ENCODE assay signal across 27 cellular contexts in genomic region chrX:141924293-141924692, GRCh38. TPM values are rescaled to one million over a fixed set of nuclear protein-coding genes. Genes with fewer than 3 reads are reported as not detected.
"Had no signal": no experiment of that assay in that cellular context is flagged by ENCODE, and none has a peak within 500 bp of the region (broad histone marks: within the 10 kb centered on the region; RNA-seq: fewer than 3 reads in every experiment).

No MANE protein-coding gene starts in this region.

- H3K9ac ChIP-seq: KMS-11 had no signal

- H3K36me3 Mint-ChIP-seq: activated naive CD8-positive, alpha-beta T cell treated with anti-CD3 and anti-CD28 coated beads, Interleukin-2, amount 10 ng/mL, durations not matched to agents 7 days and 5 days had no signal

- ATAC-seq: T-helper 17 cell had no signal

- H3K27ac Mint-ChIP-seq: activated B cell treated with CpG ODN at 0.5 μM for 24 hours; activated CD4-positive, alpha-beta memory T cell treated with anti-CD3 and anti-CD28 coated beads, Interleukin-2, amount 10 ng/mL, durations not matched to agents 7 days and 5 days; activated CD4-positive, alpha-beta T cell treated with anti-CD3 and anti-CD28 coated beads, Interleukin-2, amount 10 ng/mL, durations not matched to agents 7 days and 5 days; activated naive CD8-positive, alpha-beta T cell treated with anti-CD3 and anti-CD28 coated beads, Interleukin-2, amount 10 ng/mL, durations not matched to agents 7 days and 5 days; activated T-helper 2 cell treated with anti-CD3 and anti-CD28 coated beads, Interferon-gamma antibody, Interleukin-2, Interleukin-4, amounts not matched to agents 10 μg/mL and 5 μg/mL and 100 μg/mL, durations not matched to agents 14 hours and 24 hours and 36 hours; T-helper 17 cell had no signal

- H3K27me3 ChIP-seq: adrenal gland had no signal

- H3K9me3 ChIP-seq: adrenal gland had no signal

- H3K27ac ChIP-seq: adrenal gland, KMS-11 had no signal

- H3K4me3 ChIP-seq: adrenal gland had no signal

- DNase-seq: activated B cell treated with CpG ODN at 0.5 μM for 24 hours; activated CD4-positive, alpha-beta memory T cell treated with anti-CD3 and anti-CD28 coated beads, Interleukin-2, amount 10 ng/mL, durations not matched to agents 7 days and 5 days; activated CD4-positive, alpha-beta T cell treated with anti-CD3 and anti-CD28 coated beads for 1 hour; activated CD4-positive, alpha-beta T cell treated with anti-CD3 and anti-CD28 coated beads, Interleukin-2, amount 10 ng/mL, durations not matched to agents 7 days and 5 days; activated naive CD4-positive, alpha-beta T cell treated with anti-CD3 and anti-CD28 coated beads, Interleukin-2, amount 50 U/mL, for 16 hours; activated naive CD8-positive, alpha-beta T cell treated with anti-CD3 and anti-CD28 coated beads, Interleukin-2, amount 10 ng/mL, durations not matched to agents 7 days and 5 days; activated T-cell treated with anti-CD3 and anti-CD28 coated beads for 4 hours; activated T-cell treated with anti-CD3 and anti-CD28 coated beads, Interleukin-2, amount 50 U/mL, for 48 hours; adrenal gland; aorta; central memory CD4-positive, alpha-beta T cell; MM.1S; NCI-H1105; NCI-H1436; NCI-H1694 treated with DMSO at 0.1 percent for 48 hours; NCI-H2029 treated with DMSO at 0.1 percent for 48 hours; NCI-H510A treated with DMSO at 0.1 percent for 48 hours; NCI-H69; NK-92 treated with Interleukin-12 subunit alpha and Interleukin-12 subunit beta, amount 100 ng/mL, for 24 hours; SHP77 treated with DMSO at 0.1 percent for 48 hours; T-helper 17 cell; T1000 had no signal

- H3K36me3 ChIP-seq: adrenal gland had no signal

- H3K4me2 ChIP-seq: KMS-11 had no signal

- H3K27me3 Mint-ChIP-seq: activated B cell treated with CpG ODN at 0.5 μM for 24 hours; activated CD4-positive, alpha-beta memory T cell treated with anti-CD3 and anti-CD28 coated beads, Interleukin-2, amount 10 ng/mL, durations not matched to agents 7 days and 5 days; activated CD4-positive, alpha-beta T cell treated with anti-CD3 and anti-CD28 coated beads, Interleukin-2, amount 10 ng/mL, durations not matched to agents 7 days and 5 days; activated naive CD8-positive, alpha-beta T cell treated with anti-CD3 and anti-CD28 coated beads, Interleukin-2, amount 10 ng/mL, durations not matched to agents 7 days and 5 days; T-helper 17 cell had no signal

- H3K9me3 Mint-ChIP-seq: activated B cell treated with CpG ODN at 0.5 μM for 24 hours; activated CD4-positive, alpha-beta memory T cell treated with anti-CD3 and anti-CD28 coated beads, Interleukin-2, amount 10 ng/mL, durations not matched to agents 7 days and 5 days; activated CD4-positive, alpha-beta T cell treated with anti-CD3 and anti-CD28 coated beads, Interleukin-2, amount 10 ng/mL, durations not matched to agents 7 days and 5 days; activated naive CD8-positive, alpha-beta T cell treated with anti-CD3 and anti-CD28 coated beads, Interleukin-2, amount 10 ng/mL, durations not matched to agents 7 days and 5 days had no signal

- H3K4me1 Mint-ChIP-seq: activated B cell treated with CpG ODN at 0.5 μM for 24 hours; activated CD4-positive, alpha-beta memory T cell treated with anti-CD3 and anti-CD28 coated beads, Interleukin-2, amount 10 ng/mL, durations not matched to agents 7 days and 5 days; activated CD4-positive, alpha-beta T cell treated with anti-CD3 and anti-CD28 coated beads, Interleukin-2, amount 10 ng/mL, durations not matched to agents 7 days and 5 days; activated naive CD8-positive, alpha-beta T cell treated with anti-CD3 and anti-CD28 coated beads, Interleukin-2, amount 10 ng/mL, durations not matched to agents 7 days and 5 days; T-helper 17 cell had no signal

- H3K4me1 ChIP-seq: adrenal gland had no signal

- H3K4me3 Mint-ChIP-seq: activated B cell treated with CpG ODN at 0.5 μM for 24 hours; activated CD4-positive, alpha-beta memory T cell treated with anti-CD3 and anti-CD28 coated beads, Interleukin-2, amount 10 ng/mL, durations not matched to agents 7 days and 5 days; activated CD4-positive, alpha-beta T cell treated with anti-CD3 and anti-CD28 coated beads, Interleukin-2, amount 10 ng/mL, durations not matched to agents 7 days and 5 days; activated naive CD8-positive, alpha-beta T cell treated with anti-CD3 and anti-CD28 coated beads, Interleukin-2, amount 10 ng/mL, durations not matched to agents 7 days and 5 days; T-helper 17 cell had no signal

RNA-seq across cellular contexts. Expression of gene MAGEC1, which starts 20.6 kb away (rescaled TPM):
- total RNA-seq: activated B cell treated with CpG ODN at 0.5 μM for 24 hours; activated CD4-positive, alpha-beta memory T cell treated with anti-CD3 and anti-CD28 coated beads, Interleukin-2, amount 10 ng/mL, durations not matched to agents 7 days and 5 days; activated CD4-positive, alpha-beta T cell treated with anti-CD3 and anti-CD28 coated beads, Interleukin-2, amount 10 ng/mL, durations not matched to agents 7 days and 5 days; activated CD8-positive, alpha-beta memory T cell treated with anti-CD3 and anti-CD28 coated beads for 36 hours; activated naive CD8-positive, alpha-beta T cell treated with anti-CD3 and anti-CD28 coated beads, Interleukin-2, amount 10 ng/mL, durations not matched to agents 7 days and 5 days; activated T-helper 2 cell treated with anti-CD3 and anti-CD28 coated beads, Interferon-gamma antibody, Interleukin-2, Interleukin-4, amounts not matched to agents 10 μg/mL and 5 μg/mL and 100 μg/mL, durations not matched to agents 14 hours and 24 hours and 36 hours; adrenal gland; aorta; bronchial epithelial cell; chondrocyte; T-helper 17 cell had no signal
- polyA plus RNA-seq: adrenal gland, aorta had no signal
